1 cellular context compared by ENCODE assay signal in the genomic region with DNA sequence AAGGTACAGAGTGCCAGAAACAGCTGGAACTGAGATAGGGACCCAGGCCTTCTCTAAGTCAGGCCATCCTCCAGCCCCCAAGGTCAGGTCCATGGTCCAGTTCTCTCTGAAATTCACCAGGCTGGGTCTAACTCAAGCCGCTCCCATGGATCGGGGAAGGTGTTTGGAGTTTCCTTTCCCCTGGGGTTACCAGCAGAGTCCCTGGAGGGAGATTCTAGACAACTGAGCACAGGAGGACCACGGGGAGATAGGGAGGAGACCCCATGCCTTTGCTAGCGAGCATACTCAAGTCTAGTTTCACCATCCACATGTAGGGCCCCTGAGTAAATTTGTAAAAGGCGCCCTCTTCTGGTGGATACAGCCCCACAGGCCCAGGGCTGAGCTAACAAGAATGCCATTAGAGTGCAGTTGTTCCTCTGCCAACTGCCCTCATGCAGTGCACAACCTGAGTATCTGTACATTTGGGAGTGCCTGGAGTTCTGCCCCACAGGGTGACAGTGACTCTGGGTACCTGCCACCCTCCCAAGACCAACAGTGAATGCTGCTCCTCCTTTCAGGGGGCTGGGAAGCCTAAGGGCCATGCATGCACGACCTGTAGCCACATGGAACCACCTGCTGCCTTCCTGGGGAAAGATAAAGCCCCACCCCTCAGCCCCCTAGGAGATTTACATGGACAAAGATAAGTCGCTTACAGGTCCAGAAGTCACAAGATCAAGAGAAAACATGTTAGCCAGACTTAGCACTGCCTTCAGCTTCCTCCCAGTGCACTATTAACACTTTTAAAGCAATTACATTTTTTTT.
A peak's percentile ranks its signal among the peaks of the same experiment; 100 is the strongest.
TF ChIP-seq lines count a peak whose summit lies in the region.

No MANE protein-coding gene starts in this region.

TF ChIP-seq in K562, 482 proteins besides CTCF, POLR2A, EP300 and RAD21 (continued from another document and continues in another):
- TF ChIP-seq JUN (IDR thresholded peaks at IDR 0.05; ENCODE audit: borderline replicate concordance, low read depth, low read length): no peak
- 0 out of 2 replicates have a peak, but pooled peaks have one; percentile 57 for TF ChIP-seq JUN (CRISPR knock-in tag; IDR thresholded peaks at IDR 0.05; ENCODE audit: borderline replicate concordance)
- TF ChIP-seq, protein P1, sequence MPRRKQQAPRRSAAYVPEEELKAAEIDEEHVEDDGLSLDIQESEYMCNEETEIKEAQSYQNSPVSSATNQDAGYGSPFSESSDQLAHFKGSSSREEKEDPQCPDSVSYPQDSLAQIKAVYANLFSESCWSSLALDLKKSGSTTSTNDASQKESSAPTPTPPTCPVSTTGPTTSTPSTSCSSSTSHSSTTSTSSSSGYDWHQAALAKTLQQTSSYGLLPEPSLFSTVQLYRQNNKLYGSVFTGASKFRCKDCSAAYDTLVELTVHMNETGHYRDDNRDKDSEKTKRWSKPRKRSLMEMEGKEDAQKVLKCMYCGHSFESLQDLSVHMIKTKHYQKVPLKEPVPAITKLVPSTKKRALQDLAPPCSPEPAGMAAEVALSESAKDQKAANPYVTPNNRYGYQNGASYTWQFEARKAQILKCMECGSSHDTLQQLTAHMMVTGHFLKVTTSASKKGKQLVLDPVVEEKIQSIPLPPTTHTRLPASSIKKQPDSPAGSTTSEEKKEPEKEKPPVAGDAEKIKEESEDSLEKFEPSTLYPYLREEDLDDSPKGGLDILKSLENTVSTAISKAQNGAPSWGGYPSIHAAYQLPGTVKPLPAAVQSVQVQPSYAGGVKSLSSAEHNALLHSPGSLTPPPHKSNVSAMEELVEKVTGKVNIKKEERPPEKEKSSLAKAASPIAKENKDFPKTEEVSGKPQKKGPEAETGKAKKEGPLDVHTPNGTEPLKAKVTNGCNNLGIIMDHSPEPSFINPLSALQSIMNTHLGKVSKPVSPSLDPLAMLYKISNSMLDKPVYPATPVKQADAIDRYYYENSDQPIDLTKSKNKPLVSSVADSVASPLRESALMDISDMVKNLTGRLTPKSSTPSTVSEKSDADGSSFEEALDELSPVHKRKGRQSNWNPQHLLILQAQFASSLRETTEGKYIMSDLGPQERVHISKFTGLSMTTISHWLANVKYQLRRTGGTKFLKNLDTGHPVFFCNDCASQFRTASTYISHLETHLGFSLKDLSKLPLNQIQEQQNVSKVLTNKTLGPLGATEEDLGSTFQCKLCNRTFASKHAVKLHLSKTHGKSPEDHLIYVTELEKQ (CRISPR knock-in tag; IDR thresholded peaks at IDR 0.05): no peak
- no peak for TF ChIP-seq GABPB2 (CRISPR knock-in tag; conservative IDR thresholded peaks at IDR 0.05)
- peak; percentile 46; the same call in 1 of the 2 replicates for TF ChIP-seq CXXC5 (CRISPR knock-in tag; IDR thresholded peaks at IDR 0.05)
- peak; percentile 46; the same call in 1 of the 2 replicates for TF ChIP-seq DMBX1 (CRISPR knock-in tag; IDR thresholded peaks at IDR 0.05; ENCODE audit: borderline replicate concordance)
- no peak for TF ChIP-seq KHSRP (IDR thresholded peaks at IDR 0.05)
- no peak for TF ChIP-seq ADNP (tag; IDR thresholded peaks at IDR 0.05)
- no peak for TF ChIP-seq CBX8 (IDR thresholded peaks at IDR 0.05; ENCODE audit: borderline replicate concordance, extremely low read depth, low read depth, low read length, poor library complexity, severe bottlenecking)
- TF ChIP-seq ZNF217 (CRISPR knock-in tag; IDR thresholded peaks at IDR 0.05): no peak
- TF ChIP-seq, protein P2, sequence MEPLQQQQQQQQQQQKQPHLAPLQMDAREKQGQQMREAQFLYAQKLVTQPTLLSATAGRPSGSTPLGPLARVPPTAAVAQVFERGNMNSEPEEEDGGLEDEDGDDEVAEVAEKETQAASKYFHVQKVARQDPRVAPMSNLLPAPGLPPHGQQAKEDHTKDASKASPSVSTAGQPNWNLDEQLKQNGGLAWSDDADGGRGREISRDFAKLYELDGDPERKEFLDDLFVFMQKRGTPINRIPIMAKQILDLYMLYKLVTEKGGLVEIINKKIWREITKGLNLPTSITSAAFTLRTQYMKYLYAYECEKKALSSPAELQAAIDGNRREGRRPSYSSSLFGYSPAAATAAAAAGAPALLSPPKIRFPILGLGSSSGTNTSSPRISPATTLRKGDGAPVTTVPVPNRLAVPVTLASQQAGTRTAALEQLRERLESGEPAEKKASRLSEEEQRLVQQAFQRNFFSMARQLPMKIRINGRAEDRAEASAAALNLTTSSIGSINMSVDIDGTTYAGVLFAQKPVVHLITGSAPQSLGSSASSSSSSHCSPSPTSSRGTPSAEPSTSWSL (CRISPR knock-in tag; IDR thresholded peaks at IDR 0.05; ENCODE audit: borderline replicate concordance): no peak
- TF ChIP-seq TRIM28 (IDR thresholded peaks at IDR 0.05): peak; percentile 79
- no peak for TF ChIP-seq SETDB1 (IDR thresholded peaks at IDR 0.05; ENCODE audit: low read length)
- no peak for TF ChIP-seq RUNX1 (IDR thresholded peaks at IDR 0.05; ENCODE audit: low read depth)
- peak; percentile 68; the same call in 1 of the 2 replicates for TF ChIP-seq CAMTA2 (CRISPR knock-in tag; conservative IDR thresholded peaks at IDR 0.05)
- TF ChIP-seq RREB1 (CRISPR knock-in tag; IDR thresholded peaks at IDR 0.05): no peak
- no peak for TF ChIP-seq ZNF239 (CRISPR knock-in tag; IDR thresholded peaks at IDR 0.05)
- TF ChIP-seq CBX5 (IDR thresholded peaks at IDR 0.05; ENCODE audit: borderline replicate concordance, low read depth): no peak
- TF ChIP-seq, protein P3, sequence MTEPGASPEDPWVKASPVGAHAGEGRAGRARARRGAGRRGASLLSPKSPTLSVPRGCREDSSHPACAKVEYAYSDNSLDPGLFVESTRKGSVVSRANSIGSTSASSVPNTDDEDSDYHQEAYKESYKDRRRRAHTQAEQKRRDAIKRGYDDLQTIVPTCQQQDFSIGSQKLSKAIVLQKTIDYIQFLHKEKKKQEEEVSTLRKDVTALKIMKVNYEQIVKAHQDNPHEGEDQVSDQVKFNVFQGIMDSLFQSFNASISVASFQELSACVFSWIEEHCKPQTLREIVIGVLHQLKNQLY (CRISPR knock-in tag; conservative IDR thresholded peaks at IDR 0.05): no peak
- TF ChIP-seq THAP7 (CRISPR knock-in tag; IDR thresholded peaks at IDR 0.05): no peak
- no peak for TF ChIP-seq SNIP1 (IDR thresholded peaks at IDR 0.05; ENCODE audit: low read depth)
- TF ChIP-seq BRF1 (IDR thresholded peaks at IDR 0.05; ENCODE audit: borderline replicate concordance, extremely low read depth, insufficient read length): no peak
- no peak for TF ChIP-seq SNRNP70 (optimal IDR thresholded peaks at IDR 0.05; ENCODE audit: low read depth, low read length)
- TF ChIP-seq, protein P4, sequence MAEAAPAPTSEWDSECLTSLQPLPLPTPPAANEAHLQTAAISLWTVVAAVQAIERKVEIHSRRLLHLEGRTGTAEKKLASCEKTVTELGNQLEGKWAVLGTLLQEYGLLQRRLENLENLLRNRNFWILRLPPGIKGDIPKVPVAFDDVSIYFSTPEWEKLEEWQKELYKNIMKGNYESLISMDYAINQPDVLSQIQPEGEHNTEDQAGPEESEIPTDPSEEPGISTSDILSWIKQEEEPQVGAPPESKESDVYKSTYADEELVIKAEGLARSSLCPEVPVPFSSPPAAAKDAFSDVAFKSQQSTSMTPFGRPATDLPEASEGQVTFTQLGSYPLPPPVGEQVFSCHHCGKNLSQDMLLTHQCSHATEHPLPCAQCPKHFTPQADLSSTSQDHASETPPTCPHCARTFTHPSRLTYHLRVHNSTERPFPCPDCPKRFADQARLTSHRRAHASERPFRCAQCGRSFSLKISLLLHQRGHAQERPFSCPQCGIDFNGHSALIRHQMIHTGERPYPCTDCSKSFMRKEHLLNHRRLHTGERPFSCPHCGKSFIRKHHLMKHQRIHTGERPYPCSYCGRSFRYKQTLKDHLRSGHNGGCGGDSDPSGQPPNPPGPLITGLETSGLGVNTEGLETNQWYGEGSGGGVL (CRISPR knock-in tag; IDR thresholded peaks at IDR 0.05): no peak
- no peak for TF ChIP-seq TCFL5 (CRISPR knock-in tag; conservative IDR thresholded peaks at IDR 0.05)
- no peak for TF ChIP-seq ASH1L (IDR thresholded peaks at IDR 0.05; ENCODE audit: borderline replicate concordance, low read depth, partially characterized antibody)
- no peak for TF ChIP-seq FOXK1 (CRISPR knock-in tag; IDR thresholded peaks at IDR 0.05; ENCODE audit: borderline replicate concordance)
- no peak for TF ChIP-seq NR0B1 (IDR thresholded peaks at IDR 0.05; ENCODE audit: partially characterized antibody)
- TF ChIP-seq THRAP3 (IDR thresholded peaks at IDR 0.05; ENCODE audit: borderline replicate concordance): no peak
- TF ChIP-seq, protein P5, sequence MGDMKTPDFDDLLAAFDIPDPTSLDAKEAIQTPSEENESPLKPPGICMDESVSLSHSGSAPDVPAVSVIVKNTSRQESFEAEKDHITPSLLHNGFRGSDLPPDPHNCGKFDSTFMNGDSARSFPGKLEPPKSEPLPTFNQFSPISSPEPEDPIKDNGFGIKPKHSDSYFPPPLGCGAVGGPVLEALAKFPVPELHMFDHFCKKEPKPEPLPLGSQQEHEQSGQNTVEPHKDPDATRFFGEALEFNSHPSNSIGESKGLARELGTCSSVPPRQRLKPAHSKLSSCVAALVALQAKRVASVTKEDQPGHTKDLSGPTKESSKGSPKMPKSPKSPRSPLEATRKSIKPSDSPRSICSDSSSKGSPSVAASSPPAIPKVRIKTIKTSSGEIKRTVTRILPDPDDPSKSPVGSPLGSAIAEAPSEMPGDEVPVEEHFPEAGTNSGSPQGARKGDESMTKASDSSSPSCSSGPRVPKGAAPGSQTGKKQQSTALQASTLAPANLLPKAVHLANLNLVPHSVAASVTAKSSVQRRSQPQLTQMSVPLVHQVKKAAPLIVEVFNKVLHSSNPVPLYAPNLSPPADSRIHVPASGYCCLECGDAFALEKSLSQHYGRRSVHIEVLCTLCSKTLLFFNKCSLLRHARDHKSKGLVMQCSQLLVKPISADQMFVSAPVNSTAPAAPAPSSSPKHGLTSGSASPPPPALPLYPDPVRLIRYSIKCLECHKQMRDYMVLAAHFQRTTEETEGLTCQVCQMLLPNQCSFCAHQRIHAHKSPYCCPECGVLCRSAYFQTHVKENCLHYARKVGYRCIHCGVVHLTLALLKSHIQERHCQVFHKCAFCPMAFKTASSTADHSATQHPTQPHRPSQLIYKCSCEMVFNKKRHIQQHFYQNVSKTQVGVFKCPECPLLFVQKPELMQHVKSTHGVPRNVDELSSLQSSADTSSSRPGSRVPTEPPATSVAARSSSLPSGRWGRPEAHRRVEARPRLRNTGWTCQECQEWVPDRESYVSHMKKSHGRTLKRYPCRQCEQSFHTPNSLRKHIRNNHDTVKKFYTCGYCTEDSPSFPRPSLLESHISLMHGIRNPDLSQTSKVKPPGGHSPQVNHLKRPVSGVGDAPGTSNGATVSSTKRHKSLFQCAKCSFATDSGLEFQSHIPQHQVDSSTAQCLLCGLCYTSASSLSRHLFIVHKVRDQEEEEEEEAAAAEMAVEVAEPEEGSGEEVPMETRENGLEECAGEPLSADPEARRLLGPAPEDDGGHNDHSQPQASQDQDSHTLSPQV (IDR thresholded peaks at IDR 0.05): peak; percentile 78
- TF ChIP-seq ELF2 (CRISPR knock-in tag; IDR thresholded peaks at IDR 0.05): no peak
- peak; percentile 89 for TF ChIP-seq ZNF24 (IDR thresholded peaks at IDR 0.05)
- no peak for TF ChIP-seq IFI16 (CRISPR knock-in tag; IDR thresholded peaks at IDR 0.05)
- TF ChIP-seq KLF6 (CRISPR knock-in tag; IDR thresholded peaks at IDR 0.05; ENCODE audit: borderline replicate concordance): no peak; the same call in 1 of the 2 replicates
